In the genomic region with DNA sequence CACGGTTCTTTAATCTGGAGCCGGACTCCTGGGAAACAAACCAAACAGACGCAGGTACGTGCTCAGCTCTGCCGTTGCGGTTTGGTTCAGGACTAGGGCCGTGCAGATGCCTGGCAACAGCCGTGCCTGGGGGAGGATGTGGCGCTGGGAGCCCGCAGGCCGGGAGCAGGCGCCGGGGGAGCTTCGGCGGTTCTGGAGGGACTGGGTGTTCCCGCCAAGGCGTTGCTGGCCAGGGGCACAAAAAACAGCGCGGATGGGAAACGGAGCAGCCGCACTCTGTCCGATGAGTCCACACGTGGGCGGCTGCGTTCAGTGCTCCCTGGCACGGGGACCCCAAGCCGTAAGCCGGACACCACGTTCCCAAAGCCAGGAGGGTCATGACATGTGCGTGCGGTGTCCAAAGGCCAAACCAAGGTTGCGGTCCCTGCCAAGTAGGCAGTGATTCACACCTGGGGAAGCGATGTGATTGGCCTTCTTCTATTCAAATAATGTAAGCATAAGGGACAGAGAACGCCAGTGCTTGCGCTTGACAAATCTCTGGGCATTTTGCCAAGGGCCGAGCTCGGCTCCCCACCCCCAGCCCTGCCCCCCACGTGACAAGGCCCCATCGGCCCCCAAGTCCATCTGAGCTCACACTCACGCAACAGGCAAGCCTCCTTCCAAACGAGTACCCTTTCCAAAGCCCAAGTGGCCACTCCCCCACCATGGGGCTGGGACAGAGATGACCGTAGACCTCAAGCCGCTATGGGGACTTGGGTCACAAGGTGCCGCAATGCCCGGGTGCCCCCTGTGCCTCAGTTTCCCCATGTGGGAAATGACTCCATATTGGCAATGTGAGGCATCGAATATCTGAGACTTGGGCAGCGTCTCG, we compare ENCODE assay signal across 8 cellular contexts. TPM values are rescaled to one million over a fixed set of nuclear protein-coding genes. Genes with fewer than 3 reads are reported as not detected.
A peak's percentile ranks its signal among the peaks of the same experiment; 100 is the strongest.
DNase-seq lines count a peak whose midpoint lies in the region; ATAC-seq, FAIRE-seq and TF ChIP-seq lines count a peak whose summit lies in the region.
"Had no signal": no experiment of that assay in that cellular context is flagged by ENCODE, and none has a peak within 500 bp of the region (broad histone marks: within the 10 kb centered on the region; RNA-seq: fewer than 3 reads in every experiment).

No MANE protein-coding gene starts in this region.

- H3K4me3 ChIP-seq in foreskin fibroblast (ENCODE audit: low read depth in 1 of 2, low read length in 2 of 2) (no peak overlapping the region), small intestine (ENCODE audit: low read depth in 1 of 2, low read length in 2 of 2) (no peak overlapping the region)

- ATAC-seq in GM21528 (IDR thresholded peaks at IDR 0.05; ENCODE audit: low FRiP score, unreplicated experiment) (no peak), HG02610 (IDR thresholded peaks at IDR 0.05; ENCODE audit: unreplicated experiment) (no peak)

- 47 to 69% (median 57%) methylated on average over 47 to 48 of the region's 48 CpGs for WGBS in small intestine, 3 donors

- no peak for FAIRE-seq in small intestine (lab: Jason Lieb, UNC)

- no peaks in the 10 kb centered on the region for H3K36me3 ChIP-seq in small intestine (ENCODE audit: control insufficient read depth in 2 of 2, insufficient read depth in 2 of 2, low read length in 2 of 2)

- no peaks in the 10 kb centered on the region for H3K9me3 ChIP-seq in small intestine (ENCODE audit: control insufficient read depth, low read depth)

- peaks cover 0 to 3% of the 10 kb centered on the region in 2 donors for H3K27me3 ChIP-seq in small intestine (ENCODE audit: control insufficient read depth in 2 of 2, insufficient read depth in 2 of 2, low read length in 2 of 2)

- H3K4me1 ChIP-seq in small intestine (ENCODE audit: control insufficient read depth in 2 of 2, insufficient read depth in 1 of 2, low read depth in 1 of 2, low read length in 1 of 2), result peaks cover 0 to 5% of the 10 kb centered on the region in 2 donors

- no peak overlapping the region for H3K27ac ChIP-seq in small intestine (ENCODE audit: low read depth in 1 of 2, low read length in 1 of 2)

- peak; percentile 15 for DNase-seq in HCEC 1CT
- peak; percentile 23 for DNase-seq in NCI-H526 treated with DMSO at 0.1 percent for 48 hours (lab: John Stamatoyannopoulos, UW)
- peak; percentile 30 to 74 for DNase-seq in foreskin fibroblast
- DNase-seq in small intestine, result peak; percentile 9
- no peak for DNase-seq in DMS114 treated with DMSO at 0.1 percent for 48 hours (lab: John Stamatoyannopoulos, UW; ENCODE audit: unreplicated experiment)
- DNase-seq: activated B cell treated with CpG ODN at 0.5 μM for 24 hours had no signal

- TF ChIP-seq CTCF in foreskin fibroblast (IDR thresholded peaks at IDR 0.05; ENCODE audit: low read depth, low read length), result no peak

RNA-seq across cellular contexts. Expression of a gene that starts 49.7 kb away (rescaled TPM):
- 1 to 10 TPM in 1 of 3 donors, under 1 TPM in 2; 0.22 to 3.7 (median 0.81) TPM for polyA plus RNA-seq in small intestine
